1 cellular context compared by ENCODE assay signal in the genomic region with DNA sequence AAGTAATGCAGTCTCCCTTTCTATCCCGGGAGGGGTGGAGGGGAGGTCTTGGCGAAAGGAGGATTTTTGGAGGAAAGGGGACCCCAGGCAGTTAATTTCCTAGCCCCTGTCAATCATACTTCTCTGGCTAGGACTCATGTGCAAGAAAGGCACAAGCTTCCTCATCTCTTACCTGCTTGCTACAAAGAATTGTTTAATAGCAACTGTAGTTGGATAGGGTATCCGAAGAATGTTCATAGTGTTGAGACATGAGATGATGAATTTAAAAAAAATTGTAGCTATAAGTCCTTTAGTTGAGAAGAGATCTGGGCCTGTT.
TF ChIP-seq lines count a peak whose summit lies in the region.

No MANE protein-coding gene starts in this region.

TF ChIP-seq in GM12878, 131 proteins besides CTCF, POLR2A, EP300 and RAD21:
- TF ChIP-seq ZBED1 (IDR thresholded peaks at IDR 0.05; ENCODE audit: borderline replicate concordance) (no peak), SP1 (IDR thresholded peaks at IDR 0.05; ENCODE audit: low read depth, low read length) (no peak), HDAC2 (IDR thresholded peaks at IDR 0.05) (no peak), MEF2B (IDR thresholded peaks at IDR 0.05; ENCODE audit: partially characterized antibody, poor library complexity, severe bottlenecking) (no peak), PBX3 (IDR thresholded peaks at IDR 0.05; ENCODE audit: insufficient replicate concordance, low read depth, low read length) (peak; percentile 39), ESRRA (IDR thresholded peaks at IDR 0.05; ENCODE audit: low read length) (no peak), YBX1 (IDR thresholded peaks at IDR 0.05) (no peak), ZNF622 (IDR thresholded peaks at IDR 0.05) (no peak), NBN (IDR thresholded peaks at IDR 0.05) (no peak), SPI1 (IDR thresholded peaks at IDR 0.05; ENCODE audit: borderline replicate concordance, insufficient read depth, low read depth, low read length) (no peak), BRCA1 (IDR thresholded peaks at IDR 0.05; ENCODE audit: low read depth, low read length) (no peak), BMI1 (IDR thresholded peaks at IDR 0.05; ENCODE audit: borderline replicate concordance) (no peak), TBL1XR1 (IDR thresholded peaks at IDR 0.05; ENCODE audit: low read depth, low read length) (no peak)
- TF ChIP-seq, protein P1, sequence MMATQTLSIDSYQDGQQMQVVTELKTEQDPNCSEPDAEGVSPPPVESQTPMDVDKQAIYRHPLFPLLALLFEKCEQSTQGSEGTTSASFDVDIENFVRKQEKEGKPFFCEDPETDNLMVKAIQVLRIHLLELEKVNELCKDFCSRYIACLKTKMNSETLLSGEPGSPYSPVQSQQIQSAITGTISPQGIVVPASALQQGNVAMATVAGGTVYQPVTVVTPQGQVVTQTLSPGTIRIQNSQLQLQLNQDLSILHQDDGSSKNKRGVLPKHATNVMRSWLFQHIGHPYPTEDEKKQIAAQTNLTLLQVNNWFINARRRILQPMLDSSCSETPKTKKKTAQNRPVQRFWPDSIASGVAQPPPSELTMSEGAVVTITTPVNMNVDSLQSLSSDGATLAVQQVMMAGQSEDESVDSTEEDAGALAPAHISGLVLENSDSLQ (IDR thresholded peaks at IDR 0.05), result peak; percentile 85
- TF ChIP-seq, protein P2, sequence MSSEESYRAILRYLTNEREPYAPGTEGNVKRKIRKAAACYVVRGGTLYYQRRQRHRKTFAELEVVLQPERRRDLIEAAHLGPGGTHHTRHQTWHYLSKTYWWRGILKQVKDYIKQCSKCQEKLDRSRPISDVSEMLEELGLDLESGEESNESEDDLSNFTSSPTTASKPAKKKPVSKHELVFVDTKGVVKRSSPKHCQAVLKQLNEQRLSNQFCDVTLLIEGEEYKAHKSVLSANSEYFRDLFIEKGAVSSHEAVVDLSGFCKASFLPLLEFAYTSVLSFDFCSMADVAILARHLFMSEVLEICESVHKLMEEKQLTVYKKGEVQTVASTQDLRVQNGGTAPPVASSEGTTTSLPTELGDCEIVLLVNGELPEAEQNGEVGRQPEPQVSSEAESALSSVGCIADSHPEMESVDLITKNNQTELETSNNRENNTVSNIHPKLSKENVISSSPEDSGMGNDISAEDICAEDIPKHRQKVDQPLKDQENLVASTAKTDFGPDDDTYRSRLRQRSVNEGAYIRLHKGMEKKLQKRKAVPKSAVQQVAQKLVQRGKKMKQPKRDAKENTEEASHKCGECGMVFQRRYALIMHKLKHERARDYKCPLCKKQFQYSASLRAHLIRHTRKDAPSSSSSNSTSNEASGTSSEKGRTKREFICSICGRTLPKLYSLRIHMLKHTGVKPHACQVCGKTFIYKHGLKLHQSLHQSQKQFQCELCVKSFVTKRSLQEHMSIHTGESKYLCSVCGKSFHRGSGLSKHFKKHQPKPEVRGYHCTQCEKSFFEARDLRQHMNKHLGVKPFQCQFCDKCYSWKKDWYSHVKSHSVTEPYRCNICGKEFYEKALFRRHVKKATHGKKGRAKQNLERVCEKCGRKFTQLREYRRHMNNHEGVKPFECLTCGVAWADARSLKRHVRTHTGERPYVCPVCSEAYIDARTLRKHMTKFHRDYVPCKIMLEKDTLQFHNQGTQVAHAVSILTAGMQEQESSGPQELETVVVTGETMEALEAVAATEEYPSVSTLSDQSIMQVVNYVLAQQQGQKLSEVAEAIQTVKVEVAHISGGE (CRISPR knock-in tag; IDR thresholded peaks at IDR 0.05), result no peak
